21 cellular contexts compared by ENCODE assay signal in the genomic region with DNA sequence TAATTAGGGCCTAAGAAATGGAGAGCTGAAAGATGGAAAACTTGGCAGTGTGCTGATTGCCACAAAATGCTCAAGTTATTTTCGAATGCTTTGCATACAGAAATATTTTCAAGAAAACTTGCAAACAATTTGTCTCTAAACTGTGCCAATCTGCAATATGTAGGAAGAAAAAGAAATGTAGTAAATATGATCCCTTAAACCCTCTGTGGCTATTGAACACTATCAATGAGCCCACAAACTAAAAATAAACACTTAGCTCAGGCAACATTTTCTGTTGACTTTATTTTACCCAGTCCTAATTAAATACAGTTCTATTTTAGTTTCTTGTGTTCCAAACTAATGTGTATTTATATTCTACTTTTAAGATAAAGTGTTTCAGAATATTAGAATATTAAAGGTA.
"Had no signal": no experiment of that assay in that cellular context is flagged by ENCODE, and none has a peak within 500 bp of the region (broad histone marks: within the 10 kb centered on the region; RNA-seq: fewer than 3 reads in every experiment).

No MANE protein-coding gene starts in this region.

- H3K4me3 ChIP-seq: SJCRH30 had no signal

- DNase-seq: KBM-7; MV-4-11; NCI-H1048; NCI-H1105; NCI-H1436 treated with DMSO at 0.1 percent for 48 hours; NCI-H1694; NCI-H187 treated with DMSO at 0.1 percent for 48 hours; NCI-H2029 treated with DMSO at 0.1 percent for 48 hours; NCI-H2171 treated with DMSO at 0.1 percent for 48 hours; NCI-H345; NCI-H446 treated with DMSO at 0.1 percent for 48 hours; NCI-H510A treated with DMSO at 0.1 percent for 48 hours; NCI-H526; NCI-H748 treated with DMSO at 0.1 percent for 48 hours; NK-92 treated with Interleukin-12 subunit alpha and Interleukin-12 subunit beta, amount 100 ng/mL, for 24 hours; PC-3; SHP77 treated with DMSO at 0.1 percent for 48 hours; SJCRH30 had no signal

- H3K27ac ChIP-seq: SJCRH30 had no signal

- H3K27me3 ChIP-seq: SJCRH30 had no signal

- ATAC-seq: Panc1, PC-3, Right ventricle myocardium inferior, SK-N-SH treated with all-trans-retinoic acid at 6 μM for 48 hours had no signal

- H3K9me3 ChIP-seq: SJCRH30 had no signal

- H3K36me3 ChIP-seq: SJCRH30 had no signal
